Comparison of ENCODE assay signal across 11 cellular contexts in genomic region chr5:59079622-59080620, GRCh38.
DNase-seq lines count a peak whose midpoint lies in the region; ATAC-seq and TF ChIP-seq lines count a peak whose summit lies in the region.
"Had no signal": no experiment of that assay in that cellular context is flagged by ENCODE, and none has a peak within 500 bp of the region (broad histone marks: within the 10 kb centered on the region; RNA-seq: fewer than 3 reads in every experiment).

No MANE protein-coding gene starts in this region.

- in situ Hi-C loops in astrocyte of the cerebellum (cut with HindIII; ENCODE audit: low sequenced_read_pairs) = no loop called here

- H3K9me3 Mint-ChIP-seq in stimulated activated naive CD8-positive, alpha-beta T cell treated with anti-CD3 and anti-CD28 coated beads, Interleukin-15, amount 100 ng/mL, for 72 hours = no peaks in the 10 kb centered on the region
- H3K9me3 Mint-ChIP-seq: WTC11 had no signal

- H3K9ac ChIP-seq in skeletal muscle satellite cell (ENCODE audit: low read depth, low read length) = peak overlapping the region; percentile 35

- no peaks in the 10 kb centered on the region for H3K9me2 ChIP-seq in hepatocyte (replicated peaks; ENCODE audit: insufficient read depth)

- no peak for TF ChIP-seq CTCF in astrocyte of the cerebellum (IDR thresholded peaks at IDR 0.05; ENCODE audit: low read depth, low read length, missing control alignments)
- no peak for TF ChIP-seq CTCF in hepatocyte (IDR thresholded peaks at IDR 0.05; ENCODE audit: poor library complexity)

- H3K4me3 ChIP-seq in astrocyte of the cerebellum (ENCODE audit: low read depth, low read length) (no peak overlapping the region), hepatocyte (no peak overlapping the region), skeletal muscle satellite cell (ENCODE audit: low read length) (no peak overlapping the region)

- H3K4me3 Mint-ChIP-seq in stimulated activated naive CD8-positive, alpha-beta T cell treated with anti-CD3 and anti-CD28 coated beads, Interleukin-15, amount 100 ng/mL, for 72 hours = no peak overlapping the region
- H3K4me3 Mint-ChIP-seq: activated naive CD8-positive, alpha-beta T cell; WTC11 had no signal

- WGBS in hepatocyte (ENCODE audit: low lambda C conversion rate, missing lambda C conversion rate) = 56% methylated on average over 7 of the region's 7 CpGs

- H3K36me3 ChIP-seq in hepatocyte (replicated peaks; ENCODE audit: insufficient read depth, low read depth) (no peaks in the 10 kb centered on the region), skeletal muscle satellite cell (ENCODE audit: insufficient read depth, low read length) (no peaks in the 10 kb centered on the region)

- DNase-seq in HCEC 1CT (peak; percentile 98), astrocyte of the cerebellum (ENCODE audit: low read depth) (peak; percentile 76), hepatocyte (ENCODE audit: low spot score) (peak; percentile 73), NCI-H1105 (lab: John Stamatoyannopoulos, UW) (no peak), KG1 (lab: John Stamatoyannopoulos, UW) (no peak)
- no peak for DNase-seq in stimulated activated naive CD8-positive, alpha-beta T cell treated with anti-CD3 and anti-CD28 coated beads, Interleukin-15, amount 100 ng/mL, for 72 hours
- DNase-seq: NCI-H748 treated with DMSO at 0.1 percent for 48 hours had no signal

- no peaks in the 10 kb centered on the region for H3K4me1 Mint-ChIP-seq in stimulated activated naive CD8-positive, alpha-beta T cell treated with anti-CD3 and anti-CD28 coated beads, Interleukin-15, amount 100 ng/mL, for 72 hours
- H3K4me1 Mint-ChIP-seq: WTC11 had no signal

- H3K4me1 ChIP-seq in hepatocyte (ENCODE audit: insufficient read depth) (no peaks in the 10 kb centered on the region), skeletal muscle satellite cell (ENCODE audit: control insufficient read depth, insufficient read depth, low read length) (peaks cover 12% of the 10 kb centered on the region)

- H3K9me3 ChIP-seq in hepatocyte (ENCODE audit: low read depth) = no peaks in the 10 kb centered on the region
- no peaks in the 10 kb centered on the region for H3K9me3 ChIP-seq in skeletal muscle satellite cell (replicated peaks; ENCODE audit: low read length)

- no peak for ATAC-seq in HG03280 (IDR thresholded peaks at IDR 0.05; ENCODE audit: unreplicated experiment)
- ATAC-seq in stimulated activated naive CD8-positive, alpha-beta T cell treated with anti-CD3 and anti-CD28 coated beads, Interleukin-15, amount 100 ng/mL, for 72 hours = no peak
- ATAC-seq: WTC11 had no signal

- peak overlapping the region; percentile 78 for H3K27ac ChIP-seq in hepatocyte

- no peaks in the 10 kb centered on the region for H4K20me1 ChIP-seq in hepatocyte (ENCODE audit: insufficient read depth, poor library complexity, severe bottlenecking)

- no peaks in the 10 kb centered on the region for H3K79me2 ChIP-seq in hepatocyte

- H3K4me2 ChIP-seq in hepatocyte (peak overlapping the region; percentile 16), skeletal muscle satellite cell (ENCODE audit: low read length) (peak overlapping the region; percentile 19)

- H3K27me3 Mint-ChIP-seq in stimulated activated naive CD8-positive, alpha-beta T cell treated with anti-CD3 and anti-CD28 coated beads, Interleukin-15, amount 100 ng/mL, for 72 hours = peaks cover 6% of the 10 kb centered on the region

- H3K27ac Mint-ChIP-seq in stimulated activated naive CD8-positive, alpha-beta T cell treated with anti-CD3 and anti-CD28 coated beads, Interleukin-15, amount 100 ng/mL, for 72 hours = no peak overlapping the region
- H3K27ac Mint-ChIP-seq: activated naive CD8-positive, alpha-beta T cell; WTC11 had no signal

- no peak overlapping the region for H2AFZ ChIP-seq in hepatocyte

- H3K27me3 ChIP-seq in hepatocyte (no peaks in the 10 kb centered on the region), skeletal muscle satellite cell (ENCODE audit: control insufficient read depth, insufficient read depth, low read length) (no peaks in the 10 kb centered on the region)

Comparison
In these comparisons a context has a peak if more than half of its experiments do, and no peak if none do; other contexts are left out.
1. DNase-seq: peak in HCEC 1CT (single experiment), astrocyte of the cerebellum (single experiment) and hepatocyte (single experiment); none in NCI-H1105 (single experiment), KG1 (single experiment) and stimulated activated naive CD8-positive, alpha-beta T cell treated with anti-CD3 and anti-CD28 coated beads, Interleukin-15, amount 100 ng/mL, for 72 hours (0 of 2).